Comparison of ENCODE assay signal across 8 cellular contexts in genomic region chr11:69644071-69644961, GRCh38. TPM values are rescaled to one million over a fixed set of nuclear protein-coding genes. Genes with fewer than 3 reads are reported as not detected.
DNase-seq lines count a peak whose midpoint lies in the region; ATAC-seq, FAIRE-seq and TF ChIP-seq lines count a peak whose summit lies in the region.

No MANE protein-coding gene starts in this region.

- H3K9me3 Mint-ChIP-seq in type B pancreatic cell, result no peaks in the 10 kb centered on the region

- no peaks in the 10 kb centered on the region for H3K9me3 ChIP-seq in liver (ENCODE audit: control insufficient read depth in 4 of 4, low read length in 3 of 4)

- ATAC-seq in HG03139 (IDR thresholded peaks at IDR 0.05; ENCODE audit: unreplicated experiment), result no peak

- peaks cover 7 to 34% (median 24%) of the 10 kb centered on the region in 4 donors for H3K4me1 ChIP-seq in liver (ENCODE audit: control insufficient read depth in 4 of 4, insufficient read depth in 4 of 4, low read length in 3 of 4)

- TF ChIP-seq CTCF in bronchial epithelial cell (IDR thresholded peaks at IDR 0.05; ENCODE audit: insufficient read depth, low read length, severe bottlenecking) (peak; percentile 21), liver (IDR thresholded peaks at IDR 0.05; ENCODE audit: low read depth, low read length, missing input control) (peak; percentile 11), type B pancreatic cell (conservative IDR thresholded peaks at IDR 0.05) (no peak)

- H3K4me1 Mint-ChIP-seq in type B pancreatic cell (ENCODE audit: unreplicated experiment), result peaks cover 3% of the 10 kb centered on the region

- H3K27me3 ChIP-seq in bronchial epithelial cell (ENCODE audit: control insufficient read depth, insufficient read depth, low read length) (no peaks in the 10 kb centered on the region), liver (ENCODE audit: control insufficient read depth in 4 of 4, insufficient read depth in 4 of 4, low read length in 3 of 4) (no peaks in the 10 kb centered on the region)

- peaks cover 10% of the 10 kb centered on the region for H3K27me3 Mint-ChIP-seq in type B pancreatic cell

- DNase-seq in DMS53 (lab: John Stamatoyannopoulos, UW) (peak; percentile 81), NCI-H1092 (lab: John Stamatoyannopoulos, UW) (peak; percentile 32), bronchial epithelial cell (ENCODE audit: low read depth) (no peak), type B pancreatic cell (ENCODE audit: extremely low spot score, unreplicated experiment) (peak; percentile 72), GM19238 (ENCODE audit: insufficient read length, low spot score) (no peak)
- no peak for DNase-seq in activated naive CD4-positive, alpha-beta T cell treated with Interleukin-2 at 50 U/mL for 16 hours

- TF ChIP-seq RAD21 in liver (IDR thresholded peaks at IDR 0.05), result peak in 1 of 2 donors; percentile 51

- no peak overlapping the region for H3K27ac ChIP-seq in liver (ENCODE audit: low read depth in 1 of 2, low read length in 2 of 2)

- H3K4me3 Mint-ChIP-seq in type B pancreatic cell, result peak overlapping the region; percentile 88

- H3K27ac Mint-ChIP-seq in type B pancreatic cell, result peak overlapping the region; percentile 90

- no peak for FAIRE-seq in bronchial epithelial cell (lab: Jason Lieb, UNC)

- H3K36me3 Mint-ChIP-seq in type B pancreatic cell, result peaks cover 8% of the 10 kb centered on the region

- no peak overlapping the region for H3K9ac ChIP-seq in liver (ENCODE audit: low read depth in 1 of 2, low read length in 2 of 2)

- WGBS in liver, result 43% methylated on average over 24 of the region's 24 CpGs

- H3K36me3 ChIP-seq in bronchial epithelial cell (ENCODE audit: control insufficient read depth, insufficient read depth, low read length) (peaks cover 27% of the 10 kb centered on the region), liver (ENCODE audit: control insufficient read depth in 4 of 4, insufficient read depth in 3 of 4, low read depth in 1 of 4, low read length in 3 of 4) (peaks cover 10 to 23% (median 13%) of the 10 kb centered on the region in 4 donors)

- no peak overlapping the region for H3K4me3 ChIP-seq in bronchial epithelial cell (ENCODE audit: low read depth, low read length)
- H3K4me3 ChIP-seq in liver (ENCODE audit: low read depth in 1 of 3, low read length in 3 of 3), result peak overlapping the region in 1 of 3 donors; percentile 94

TF ChIP-seq in liver, 16 proteins besides CTCF, POLR2A, EP300 and RAD21:
- peak in 1 of 2 donors; percentile 32 for TF ChIP-seq RXRA (IDR thresholded peaks at IDR 0.05)
- TF ChIP-seq FOXA2 (IDR thresholded peaks at IDR 0.05), result no peak
- TF ChIP-seq TAF1 (conservative IDR thresholded peaks at IDR 0.05), result no peak

RNA-seq across cellular contexts. Expression of gene CCND1, which starts 3.4 kb away (rescaled TPM):
- total RNA-seq in bronchial epithelial cell (83.8 and 198 TPM in 2 replicates), liver (10 to 100 TPM; 35.5 to 71.1 TPM), type B pancreatic cell (ENCODE audit: low replicate concordance) (299 and 439 TPM in 2 replicates)
- 100 to 1,000 TPM in 1 of 2 donors, 10 to 100 TPM in 1; 28.9 to 100 TPM for polyA plus RNA-seq in liver

RNA-seq across cellular contexts. Expression of gene LTO1, which starts 30.8 kb away (rescaled TPM):
- total RNA-seq in bronchial epithelial cell (18.2 and 22.7 TPM in 2 replicates), liver (10 to 100 TPM in 1 of 2 donors, 1 to 10 TPM in 1; 8.3 to 12.3 TPM), type B pancreatic cell (ENCODE audit: low replicate concordance) (21.5 and 24.6 TPM in 2 replicates)
- polyA plus RNA-seq in liver, result 1 to 10 TPM; 4.9 to 6.4 TPM

RNA-seq across cellular contexts. Expression of gene FGF19, which starts 59.5 kb away (rescaled TPM):
- total RNA-seq in bronchial epithelial cell (under 0.01 TPM in 1 of 2 replicates, not detected in the other), liver (not detected), type B pancreatic cell (ENCODE audit: low replicate concordance) (1.7 and 3.5 TPM in 2 replicates)
- under 1 TPM in 1 of 2 donors, not detected in 1; 0.09 TPM for polyA plus RNA-seq in liver

Comparison
In these comparisons a context has a peak if more than half of its experiments do, and no peak if none do; other contexts are left out.
1. DNase-seq: peak in DMS53 (single experiment), NCI-H1092 (single experiment) and type B pancreatic cell (single experiment); none in bronchial epithelial cell (single experiment), GM19238 (single experiment) and activated naive CD4-positive, alpha-beta T cell treated with Interleukin-2 at 50 U/mL for 16 hours (single experiment).